In genomic region chr17:13939222-13939621, GRCh38 we compare ENCODE assay signal across 1 cellular context.
TF ChIP-seq lines count a peak whose summit lies in the region.

No MANE protein-coding gene starts in this region.

TF ChIP-seq in HCT116, 20 proteins besides CTCF, POLR2A, EP300 and RAD21 (continued from another document):
- TF ChIP-seq MAX (IDR thresholded peaks at IDR 0.05) (no peak), FOSL1 (IDR thresholded peaks at IDR 0.05; ENCODE audit: low read depth) (no peak), ELF1 (IDR thresholded peaks at IDR 0.05; ENCODE audit: borderline replicate concordance, low read depth) (no peak), JUND (IDR thresholded peaks at IDR 0.05) (no peak), ZFX (IDR thresholded peaks at IDR 0.05) (no peak), EGR1 (IDR thresholded peaks at IDR 0.05; ENCODE audit: low read depth) (no peak), TCF7L2 (IDR thresholded peaks at IDR 0.05; ENCODE audit: borderline replicate concordance, extremely low read depth, insufficient read depth, insufficient read length) (no peak), SIN3A (IDR thresholded peaks at IDR 0.05; ENCODE audit: low read depth) (no peak)
TF ChIP-seq in HCT116: peak in this region for 0.
